25 cellular contexts compared by ENCODE assay signal in the genomic region with DNA sequence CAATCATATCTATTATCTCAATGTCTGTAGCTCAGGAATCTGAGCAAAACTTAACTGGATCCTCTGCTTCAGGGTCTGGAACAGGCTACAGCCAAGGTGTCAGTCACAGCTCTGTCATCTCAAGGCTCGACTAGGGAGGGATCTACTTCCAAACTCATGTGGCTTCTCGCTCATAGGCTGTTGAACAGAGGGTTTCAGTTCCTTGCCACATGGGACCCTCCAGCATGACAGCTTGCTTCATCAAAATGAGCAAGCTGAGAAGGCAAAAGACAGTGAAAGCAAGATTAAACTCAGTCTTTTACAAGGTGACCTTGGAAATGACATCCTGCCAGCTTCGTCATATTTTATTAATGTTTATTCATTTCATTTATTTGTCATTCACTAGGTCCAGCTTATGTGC.
DNase-seq lines count a peak whose midpoint lies in the region; ATAC-seq and TF ChIP-seq lines count a peak whose summit lies in the region.
"Had no signal": no experiment of that assay in that cellular context is flagged by ENCODE, and none has a peak within 500 bp of the region (broad histone marks: within the 10 kb centered on the region; RNA-seq: fewer than 3 reads in every experiment).

No MANE protein-coding gene starts in this region.

- H3K36me3 ChIP-seq in neural cell (ENCODE audit: insufficient read depth, low read length): no peaks in the 10 kb centered on the region
- H3K36me3 ChIP-seq: brain microvascular endothelial cell, left lung, neutrophil had no signal

- ATAC-seq in GM21825 (IDR thresholded peaks at IDR 0.05; ENCODE audit: unreplicated experiment) (peak; percentile 48), HG03442 (IDR thresholded peaks at IDR 0.05; ENCODE audit: unreplicated experiment) (peak; percentile 58), Right ventricle myocardium superior (ENCODE audit: poor library complexity) (no peak)
- ATAC-seq: K562; left lung; stimulated activated naive CD8-positive, alpha-beta T cell treated with anti-CD3 and anti-CD28 coated beads, Interleukin-15, Interleukin-2, amounts not matched to agents 100 U/mL and 50 U/mL, for 24 hours had no signal

- no peak for TF ChIP-seq CTCF in neural cell (IDR thresholded peaks at IDR 0.05; ENCODE audit: poor library complexity, severe bottlenecking)

- H3K4me2 ChIP-seq in neural cell (ENCODE audit: low read length): no peak overlapping the region

- peak overlapping the region; percentile 47 for H3K9ac ChIP-seq in neural cell (ENCODE audit: low read length)

- H4K20me1 ChIP-seq in neural cell (ENCODE audit: insufficient read depth): no peaks in the 10 kb centered on the region

- TF ChIP-seq RAD21 in neural cell (conservative IDR thresholded peaks at IDR 0.05): no peak

- H3K9me3 ChIP-seq in neural cell (ENCODE audit: low read length): no peaks in the 10 kb centered on the region
- H3K9me3 ChIP-seq: left lung, neutrophil, testis had no signal

- H3K4me3 ChIP-seq in neural cell (ENCODE audit: low read length): no peak overlapping the region
- H3K4me3 ChIP-seq: K562, left lung, SK-N-MC, testis had no signal

- H3K9me3 Mint-ChIP-seq in T-helper 2 cell treated with Interferon-gamma antibody and Interleukin-4, amounts not matched to agents 5 μg/mL and 100 μg/mL, for 36 hours: no peaks in the 10 kb centered on the region

- DNase-seq in T-helper 2 cell treated with Interferon-gamma antibody and Interleukin-4, amounts not matched to agents 5 μg/mL and 100 μg/mL, for 36 hours (ENCODE audit: low spot score): no peak
- DNase-seq in T-helper 2 cell: no peak
- no peak for DNase-seq in Right ventricle myocardium superior
- no peak for DNase-seq in NK-92 (lab: John Stamatoyannopoulos, UW; ENCODE audit: unreplicated experiment)
- no peak for DNase-seq in A172 (ENCODE audit: low spot score)
- DNase-seq: activated naive CD4-positive, alpha-beta T cell treated with anti-CD3 and anti-CD28 coated beads for 36 hours; amniotic stem cell; brain microvascular endothelial cell; CD4-positive, alpha-beta memory T cell; DMS 273 treated with DMSO at 0.1 percent for 48 hours; effector CD4-positive, alpha-beta T cell; EL; left lung; NCI-H2029; NCI-H2227 treated with DMSO at 0.1 percent for 48 hours; stimulated activated naive CD8-positive, alpha-beta T cell treated with anti-CD3 and anti-CD28 coated beads, Interleukin-15, Interleukin-2, amounts not matched to agents 100 U/mL and 50 U/mL, for 24 hours; testis had no signal

- H3K4me1 Mint-ChIP-seq in T-helper 2 cell treated with Interferon-gamma antibody and Interleukin-4, amounts not matched to agents 5 μg/mL and 100 μg/mL, for 36 hours (ENCODE audit: low read depth): peaks cover 38% of the 10 kb centered on the region

- H3K27ac ChIP-seq in neural cell (ENCODE audit: low read length): peak overlapping the region; percentile 79
- H3K27ac ChIP-seq: 22Rv1, brain microvascular endothelial cell, left lung, neutrophil, SK-N-MC, testis had no signal

- H3K27me3 ChIP-seq in neural cell (ENCODE audit: insufficient read depth, low read depth, low read length): no peaks in the 10 kb centered on the region
- H3K27me3 ChIP-seq: brain microvascular endothelial cell, left lung, neutrophil, testis had no signal

- no peaks in the 10 kb centered on the region for H3K9me2 ChIP-seq in neural cell (ENCODE audit: insufficient read depth, low read length)

- no peaks in the 10 kb centered on the region for H3F3A ChIP-seq in neural cell (ENCODE audit: insufficient read depth, low read length, poor library complexity, severe bottlenecking)

- TF ChIP-seq EP300 in neural cell (conservative IDR thresholded peaks at IDR 0.05; ENCODE audit: poor library complexity, severe bottlenecking): peak; percentile 49

- no peaks in the 10 kb centered on the region for H3K79me2 ChIP-seq in neural cell (replicated peaks; ENCODE audit: insufficient read depth, low read length)

- no peak overlapping the region for H2AFZ ChIP-seq in neural cell (ENCODE audit: low read depth, low read length)

- H3K27ac Mint-ChIP-seq in T-helper 2 cell treated with Interferon-gamma antibody and Interleukin-4, amounts not matched to agents 5 μg/mL and 100 μg/mL, for 36 hours: peak overlapping the region; percentile 2
- H3K27ac Mint-ChIP-seq: activated naive CD4-positive, alpha-beta T cell treated with anti-CD3 and anti-CD28 coated beads for 36 hours; progenitor cell of endocrine pancreas had no signal

- H3K4me3 Mint-ChIP-seq in T-helper 2 cell treated with Interferon-gamma antibody and Interleukin-4, amounts not matched to agents 5 μg/mL and 100 μg/mL, for 36 hours: no peak overlapping the region
- H3K4me3 Mint-ChIP-seq: activated naive CD4-positive, alpha-beta T cell treated with anti-CD3 and anti-CD28 coated beads for 36 hours had no signal

- peaks cover 27% of the 10 kb centered on the region for H3K36me3 Mint-ChIP-seq in T-helper 2 cell treated with Interferon-gamma antibody and Interleukin-4, amounts not matched to agents 5 μg/mL and 100 μg/mL, for 36 hours (ENCODE audit: low read depth)
- H3K36me3 Mint-ChIP-seq: CD4-positive, alpha-beta memory T cell had no signal

- H3K27me3 Mint-ChIP-seq in T-helper 2 cell treated with Interferon-gamma antibody and Interleukin-4, amounts not matched to agents 5 μg/mL and 100 μg/mL, for 36 hours (ENCODE audit: low read depth): no peaks in the 10 kb centered on the region
- H3K27me3 Mint-ChIP-seq: CD4-positive, alpha-beta memory T cell had no signal

- intact Hi-C loops in Right ventricle myocardium superior (cut with DNase I): no loop called here

TF ChIP-seq in neural cell, 6 proteins besides CTCF, POLR2A, EP300 and RAD21:
- peak; percentile 58 for TF ChIP-seq POLR2AphosphoS5 (IDR thresholded peaks at IDR 0.05)
- no peak for TF ChIP-seq MXI1 (conservative IDR thresholded peaks at IDR 0.05; ENCODE audit: poor library complexity, severe bottlenecking)
